20 cellular contexts compared by ENCODE assay signal in genomic region chr5:116420540-116420939, GRCh38.
"Had no signal": no experiment of that assay in that cellular context is flagged by ENCODE, and none has a peak within 500 bp of the region (broad histone marks: within the 10 kb centered on the region; RNA-seq: fewer than 3 reads in every experiment).

No MANE protein-coding gene starts in this region.

- H3K36me3 ChIP-seq: adrenal gland, breast epithelium, colonic mucosa, thoracic aorta, upper lobe of left lung had no signal

- H3K27ac ChIP-seq: adrenal gland, breast epithelium, colonic mucosa, epithelial cell of prostate, hepatocyte, thoracic aorta, upper lobe of left lung had no signal

- H3K27me3 ChIP-seq: adrenal gland, breast epithelium, colonic mucosa, hepatocyte, upper lobe of left lung had no signal

- H3K79me2 ChIP-seq: hepatocyte had no signal

- H3K4me3 ChIP-seq: adrenal gland, breast epithelium, colonic mucosa, hepatocyte, thoracic aorta, upper lobe of left lung had no signal

- ATAC-seq: activated T-helper 17 cell treated with anti-CD3 and anti-CD28 coated beads, Interleukin-2, amount 50 U/mL, for 72 hours; left lobe of liver; natural killer cell; T-cell had no signal

- H2AFZ ChIP-seq: hepatocyte had no signal

- H3K4me2 ChIP-seq: hepatocyte had no signal

- H3K9me3 ChIP-seq: adrenal gland, breast epithelium, colonic mucosa, thoracic aorta, upper lobe of left lung had no signal

- DNase-seq: activated naive CD4-positive, alpha-beta T cell; activated T-cell treated with anti-CD3 and anti-CD28 coated beads, Interleukin-2, amount 50 U/mL, for 1 hour; adrenal gland; colonic mucosa; endodermal cell; immature natural killer cell; mammary epithelial cell; midbrain; natural killer cell; stimulated activated CD4-positive, alpha-beta T cell treated with anti-CD3 and anti-CD28 coated beads, Interleukin-2, amount 100 ng/mL, for 48 hours; stimulated activated CD8-positive, alpha-beta memory T cell treated with anti-CD3 and anti-CD28 coated beads, Interleukin-4, amount 100 ng/mL, for 48 hours; stimulated activated naive CD4-positive, alpha-beta T cell; T-cell; upper lobe of left lung had no signal

- H3K4me1 ChIP-seq: breast epithelium, colonic mucosa had no signal
